10 cellular contexts compared by ENCODE assay signal in genomic region chr12:52026267-52026666, GRCh38. TPM values are rescaled to one million over a fixed set of nuclear protein-coding genes. Genes with fewer than 3 reads are reported as not detected.
DNase-seq lines count a peak whose midpoint lies in the region; ATAC-seq and TF ChIP-seq lines count a peak whose summit lies in the region.
"Had no signal": no experiment of that assay in that cellular context is flagged by ENCODE, and none has a peak within 500 bp of the region (broad histone marks: within the 10 kb centered on the region; RNA-seq: fewer than 3 reads in every experiment).

No MANE protein-coding gene starts in this region.

- no peak for TF ChIP-seq CTCF in A673 (conservative IDR thresholded peaks at IDR 0.05; ENCODE audit: low read depth, low read length)
- no peak for TF ChIP-seq CTCF in Loucy (conservative IDR thresholded peaks at IDR 0.05; ENCODE audit: low read length)
- TF ChIP-seq CTCF in colonic mucosa (IDR thresholded peaks at IDR 0.05), result no peak

- intact Hi-C loops in A673 (cut with micrococcal nuclease; ENCODE audit: unreplicated experiment) (no loop called here), colonic mucosa (cut with DNase I) (loop anchor here (5.0 kb wide), 1 partner anchor 96 kb away; no protein-coding TSS in a partner anchor)

- no peaks in the 10 kb centered on the region for H3F3A ChIP-seq in Loucy (ENCODE audit: low read depth)

- no TSS peak for BruUV-seq in A673 (replicated peaks; lab: Mats Ljungman, UMichigan)

- DNase-seq in A673 (ENCODE audit: low spot score), result no peak
- DNase-seq in colonic mucosa, result no peak
- no peak for DNase-seq in natural killer cell treated with Interleukin-12 subunit alpha and Interleukin-12 subunit beta and Interleukin-15 and Interleukin-18, amount 100 ng/mL, for 72 hours (ENCODE audit: low spot score)
- DNase-seq in middle frontal gyrus (ENCODE audit: extremely low spot score, low spot score), result no peak
- no peak for DNase-seq in stimulated activated CD4-positive, alpha-beta T cell treated with anti-CD3 and anti-CD28 coated beads, Interleukin-15, amount 100 ng/mL, for 24 hours

- H3K27me3 Mint-ChIP-seq in natural killer cell treated with Interleukin-12 subunit alpha and Interleukin-12 subunit beta and Interleukin-15 and Interleukin-18, amount 100 ng/mL, for 72 hours, result no peaks in the 10 kb centered on the region

- H3K79me2 ChIP-seq in Loucy (ENCODE audit: insufficient read depth, low read length), result no peaks in the 10 kb centered on the region

- no peak for ATAC-seq in natural killer cell treated with Interleukin-12 subunit alpha and Interleukin-12 subunit beta and Interleukin-15 and Interleukin-18, amount 100 ng/mL, for 72 hours
- ATAC-seq in GM19035 (IDR thresholded peaks at IDR 0.05; ENCODE audit: unreplicated experiment) (no peak), GM21717 (IDR thresholded peaks at IDR 0.05; ENCODE audit: unreplicated experiment) (no peak)

- H3K27ac ChIP-seq in A673 (ENCODE audit: low read depth, low read length, poor library complexity, severe bottlenecking) (peak overlapping the region; percentile 42), colonic mucosa (no peak overlapping the region)

- H3K27me3 ChIP-seq in A673 (replicated peaks; ENCODE audit: insufficient read depth, low read depth, low read length, poor library complexity) (no peaks in the 10 kb centered on the region), Loucy (ENCODE audit: insufficient read depth, low read length, poor library complexity, severe bottlenecking) (no peaks in the 10 kb centered on the region), colonic mucosa (no peaks in the 10 kb centered on the region)

- CTCF ChIA-PET in A673 (lab: Charles Lee), result interaction anchor here (0.8 to 2.1 kb wide), 15 partner anchors 8 to 119 kb away, joined by 3 to 46 read pairs (median 8); partner anchors contain the start of genes ACVRL1, NR4A1, SMIM41 and TAMALIN

- no peaks in the 10 kb centered on the region for H3K9me3 Mint-ChIP-seq in natural killer cell treated with Interleukin-12 subunit alpha and Interleukin-12 subunit beta and Interleukin-15 and Interleukin-18, amount 100 ng/mL, for 72 hours
- H3K9me3 Mint-ChIP-seq: CD8-positive, alpha-beta T cell had no signal

- H3K4me3 ChIP-seq in A673 (ENCODE audit: low read depth, low read length, poor library complexity, severe bottlenecking) (no peak overlapping the region), Loucy (ENCODE audit: low read length, poor library complexity, severe bottlenecking) (peak overlapping the region; percentile 74), colonic mucosa (no peak overlapping the region)

- H3K27ac Mint-ChIP-seq in natural killer cell treated with Interleukin-12 subunit alpha and Interleukin-12 subunit beta and Interleukin-15 and Interleukin-18, amount 100 ng/mL, for 72 hours, result peak overlapping the region; percentile 77 to 90

- H3K9ac ChIP-seq in Loucy (ENCODE audit: low read depth, low read length, poor library complexity, severe bottlenecking) (no peak overlapping the region), colonic mucosa (ENCODE audit: low read depth in 2 of 2, low read length in 2 of 2) (peak overlapping the region; percentile 68 to 79)

- H3K4me2 ChIP-seq in Loucy (ENCODE audit: low read depth, low read length, poor library complexity, severe bottlenecking), result peak overlapping the region; percentile 82

- POLR2A ChIA-PET in A673 (lab: Charles Lee; ENCODE audit: low non-redundant PET), result no interaction called here

- H2AFZ ChIP-seq in Loucy (ENCODE audit: low read length), result no peak overlapping the region

- H3K9me2 ChIP-seq in Loucy (replicated peaks; ENCODE audit: low read depth, low read length), result no peaks in the 10 kb centered on the region

- peaks cover 20 to 24% of the 10 kb centered on the region in 2 donors for H3K4me1 Mint-ChIP-seq in natural killer cell treated with Interleukin-12 subunit alpha and Interleukin-12 subunit beta and Interleukin-15 and Interleukin-18, amount 100 ng/mL, for 72 hours (ENCODE audit: low read depth in 2 of 2)

- H3K36me3 ChIP-seq in A673 (ENCODE audit: insufficient read depth, low read length, poor library complexity, severe bottlenecking), result no peaks in the 10 kb centered on the region
- no peaks in the 10 kb centered on the region for H3K36me3 ChIP-seq in Loucy (ENCODE audit: insufficient read depth, low read length)
- H3K36me3 ChIP-seq in colonic mucosa, result no peaks in the 10 kb centered on the region

- no peaks in the 10 kb centered on the region for H3K36me3 Mint-ChIP-seq in natural killer cell treated with Interleukin-12 subunit alpha and Interleukin-12 subunit beta and Interleukin-15 and Interleukin-18, amount 100 ng/mL, for 72 hours
- H3K36me3 Mint-ChIP-seq: CD8-positive, alpha-beta T cell had no signal

- no peaks in the 10 kb centered on the region for H4K20me1 ChIP-seq in Loucy (ENCODE audit: insufficient read depth, low read length, poor library complexity, severe bottlenecking)

- H3K4me1 ChIP-seq in A673 (ENCODE audit: insufficient read depth, low read length, poor library complexity, severe bottlenecking), result peaks cover 28% of the 10 kb centered on the region
- H3K4me1 ChIP-seq in Loucy (ENCODE audit: insufficient read depth, low read length, poor library complexity, severe bottlenecking), result peaks cover 23% of the 10 kb centered on the region
- peaks cover 8% of the 10 kb centered on the region for H3K4me1 ChIP-seq in colonic mucosa

- H3K9me3 ChIP-seq in A673 (ENCODE audit: low read depth, low read length, poor library complexity, severe bottlenecking), result no peaks in the 10 kb centered on the region
- no peaks in the 10 kb centered on the region for H3K9me3 ChIP-seq in Loucy (ENCODE audit: insufficient read depth, low read depth, low read length)
- H3K9me3 ChIP-seq in colonic mucosa, result no peaks in the 10 kb centered on the region

- H3K4me3 Mint-ChIP-seq in natural killer cell treated with Interleukin-12 subunit alpha and Interleukin-12 subunit beta and Interleukin-15 and Interleukin-18, amount 100 ng/mL, for 72 hours, result no peak overlapping the region

RNA-seq across cellular contexts. Expression of gene TAMALIN, which starts 19.5 kb away (rescaled TPM):
- total RNA-seq in A673 (2021) (4.8 and 5.4 TPM in 2 replicates), colonic mucosa (10 to 100 TPM in 1 of 2 donors, 1 to 10 TPM in 1; 5.0 to 15.2 TPM)
- total RNA-seq in natural killer cell treated with Interleukin-12 subunit alpha and Interleukin-12 subunit beta and Interleukin-15 and Interleukin-18, amount 100 ng/mL, for 72 hours, result 1 to 10 TPM; 5.4 to 5.6 TPM

RNA-seq across cellular contexts. Expression of gene NR4A1, which starts 25.0 kb away (rescaled TPM):
- total RNA-seq in A673 (2021) (12.5 and 19.8 TPM in 2 replicates), colonic mucosa (10 to 100 TPM; 51.1 to 52.0 TPM)
- total RNA-seq in natural killer cell treated with Interleukin-12 subunit alpha and Interleukin-12 subunit beta and Interleukin-15 and Interleukin-18, amount 100 ng/mL, for 72 hours, result 1 to 10 TPM; 3.0 to 4.0 TPM

RNA-seq across cellular contexts. Expression of gene ATG101, which starts 43.5 kb away (rescaled TPM):
- 52.0 and 54.3 TPM in 2 replicates for total RNA-seq in A673 (2021)
- 10 to 100 TPM; 37.7 to 44.0 TPM for total RNA-seq in colonic mucosa
- total RNA-seq in natural killer cell treated with Interleukin-12 subunit alpha and Interleukin-12 subunit beta and Interleukin-15 and Interleukin-18, amount 100 ng/mL, for 72 hours, result 10 to 100 TPM; 43.1 to 55.1 TPM

RNA-seq across cellular contexts. Expression of gene SMIM41, which starts 53.2 kb away (rescaled TPM):
- total RNA-seq in A673 (2021), result 0.24 and 0.28 TPM in 2 replicates
- under 1 TPM; 0.30 to 0.58 TPM for total RNA-seq in colonic mucosa
- total RNA-seq in natural killer cell treated with Interleukin-12 subunit alpha and Interleukin-12 subunit beta and Interleukin-15 and Interleukin-18, amount 100 ng/mL, for 72 hours, result not detected
- total RNA-seq: lung microvascular endothelial cell had no signal
